In the genomic region with DNA sequence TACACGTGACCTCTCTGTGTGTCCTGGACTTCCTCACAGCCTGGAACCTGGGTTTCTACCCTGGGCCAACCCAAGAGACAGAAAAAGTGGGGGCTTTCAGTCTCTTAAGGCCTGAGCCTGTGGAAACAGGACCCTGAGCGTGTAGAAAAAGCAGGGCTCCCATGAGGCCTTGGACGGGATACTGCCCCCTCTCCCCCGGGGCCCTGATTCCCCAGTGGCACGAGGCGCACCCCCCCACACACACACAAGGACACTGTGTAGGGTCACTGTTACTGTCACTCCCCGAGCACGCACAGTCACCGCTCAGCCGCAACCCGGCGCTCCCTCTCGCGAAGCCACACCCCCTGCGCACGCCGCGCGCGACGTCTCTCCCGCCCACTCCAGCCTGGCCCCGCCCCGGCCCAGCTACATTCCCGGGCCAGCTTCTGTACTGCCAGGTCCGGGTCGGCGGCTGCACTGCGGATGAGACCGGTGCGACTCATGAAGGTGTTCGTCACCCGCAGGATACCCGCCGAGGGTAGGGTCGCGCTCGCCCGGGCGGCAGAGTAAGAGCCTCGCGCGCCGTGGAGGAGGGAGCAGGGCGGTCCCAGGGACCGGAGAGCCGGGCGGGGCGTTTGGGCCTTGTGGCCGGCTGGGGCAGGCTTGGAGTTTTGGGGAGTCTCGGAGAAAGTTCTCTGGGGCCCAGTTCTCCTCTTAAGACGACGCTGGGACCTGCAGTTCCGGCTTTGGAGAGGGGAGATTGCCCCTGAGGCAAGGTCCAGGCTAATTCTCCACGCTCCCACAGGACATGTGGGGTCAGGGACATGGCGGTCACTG, we compare ENCODE assay signal across 8 cellular contexts. TPM values are rescaled to one million over a fixed set of nuclear protein-coding genes. Genes with fewer than 3 reads are reported as not detected.
DNase-seq lines count a peak whose midpoint lies in the region; ATAC-seq and TF ChIP-seq lines count a peak whose summit lies in the region.

Gene GRHPR (plus strand): TSS at position 408 of the 816 bp plus-strand sequence. CDS start 55 bp downstream, at position 463.

- H3K36me3 Mint-ChIP-seq in activated naive CD8-positive, alpha-beta T cell treated with anti-CD3 and anti-CD28 coated beads, Interleukin-2, amount 50 U/mL, for 24 hours (ENCODE audit: low read depth) = peaks cover 16% of the 10 kb centered on the region

- no peaks in the 10 kb centered on the region for H3K9me3 Mint-ChIP-seq in activated naive CD8-positive, alpha-beta T cell treated with anti-CD3 and anti-CD28 coated beads, Interleukin-2, amount 50 U/mL, for 24 hours

- TF ChIP-seq CTCF in GM12864 (IDR thresholded peaks at IDR 0.05; ENCODE audit: low read depth, low read length, missing control alignments) = no peak
- TF ChIP-seq CTCF in upper lobe of right lung (IDR thresholded peaks at IDR 0.05) = no peak

- H3K27me3 Mint-ChIP-seq in activated naive CD8-positive, alpha-beta T cell treated with anti-CD3 and anti-CD28 coated beads, Interleukin-2, amount 50 U/mL, for 24 hours = no peaks in the 10 kb centered on the region

- peak within 1 kb of the TSS; percentile 94 for H3K4me3 Mint-ChIP-seq in activated naive CD8-positive, alpha-beta T cell treated with anti-CD3 and anti-CD28 coated beads, Interleukin-2, amount 50 U/mL, for 24 hours

- intact Hi-C loops in cardiac septum (cut with DNase I) = loop anchor here (5.0 to 10.0 kb wide), 2 partner anchors 45 to 152 kb away; partner anchors contain the start of genes FBXO10 and ZBTB5
- intact Hi-C loops in posterior vena cava (cut with DNase I) = no loop called here
- intact Hi-C loops in upper lobe of right lung (cut with DNase I) = no loop called here

- H3K4me3 ChIP-seq in GM12864 (ENCODE audit: low read depth, low read length) = peak within 1 kb of the TSS; percentile 72
- H3K4me3 ChIP-seq in upper lobe of right lung = peak within 1 kb of the TSS; percentile 99

- peak within 1 kb of the TSS; percentile 96 for H3K27ac Mint-ChIP-seq in activated naive CD8-positive, alpha-beta T cell treated with anti-CD3 and anti-CD28 coated beads, Interleukin-2, amount 50 U/mL, for 24 hours

- H3K27ac ChIP-seq in upper lobe of right lung = peak within 1 kb of the TSS; percentile 88

- peaks cover 14% of the 10 kb centered on the region for H3K36me3 ChIP-seq in upper lobe of right lung

- H3K4me1 ChIP-seq in upper lobe of right lung = peaks cover 23% of the 10 kb centered on the region

- peak; percentile 94 for ATAC-seq in HG02610 (IDR thresholded peaks at IDR 0.05; ENCODE audit: unreplicated experiment)
- peak; percentile 99 for ATAC-seq in activated naive CD8-positive, alpha-beta T cell treated with anti-CD3 and anti-CD28 coated beads, Interleukin-2, amount 50 U/mL, for 24 hours
- peak; percentile 99 for ATAC-seq in upper lobe of right lung

- no peaks in the 10 kb centered on the region for H3K27me3 ChIP-seq in upper lobe of right lung

- DNase-seq in GM12864 (ENCODE audit: low read depth) (no peak), NCI-H1092 (lab: John Stamatoyannopoulos, UW) (peak; percentile 80), SW480 (ENCODE audit: low spot score) (peak; percentile 88), cardiac septum (ENCODE audit: low spot score) (peak; percentile 98), posterior vena cava (ENCODE audit: low spot score) (peak; percentile 97), upper lobe of right lung (peak; percentile 97)
- peak; percentile 94 for DNase-seq in activated naive CD8-positive, alpha-beta T cell treated with anti-CD3 and anti-CD28 coated beads, Interleukin-2, amount 50 U/mL, for 24 hours

- H3K4me1 Mint-ChIP-seq in activated naive CD8-positive, alpha-beta T cell treated with anti-CD3 and anti-CD28 coated beads, Interleukin-2, amount 50 U/mL, for 24 hours = peaks cover 20% of the 10 kb centered on the region

- H3K9me3 ChIP-seq in upper lobe of right lung = no peaks in the 10 kb centered on the region

RNA-seq across cellular contexts. Expression of gene GRHPR, which starts in this region (rescaled TPM):
- total RNA-seq in cardiac septum (102 TPM), posterior vena cava (10 to 100 TPM; 59.0 to 70.6 TPM), upper lobe of right lung (65.0 TPM)
